ENCODE assay signal across 29 cellular contexts in genomic region chr14:36829547-36829946, GRCh38.
"Had no signal": no experiment of that assay in that cellular context is flagged by ENCODE, and none has a peak within 500 bp of the region (broad histone marks: within the 10 kb centered on the region; RNA-seq: fewer than 3 reads in every experiment).

No MANE protein-coding gene starts in this region.

- H3K27ac Mint-ChIP-seq: activated CD8-positive, alpha-beta T cell treated with anti-CD3 and anti-CD28 coated beads, Interleukin-2, amount 10 ng/mL, durations not matched to agents 7 days and 5 days; activated naive CD4-positive, alpha-beta T cell treated with anti-CD3 and anti-CD28 coated beads, Interleukin-2, amount 50 U/mL, for 72 hours; activated naive CD8-positive, alpha-beta T cell treated with anti-CD3 and anti-CD28 coated beads, Interleukin-2, amount 50 U/mL, for 24 hours; brain had no signal

- DNase-seq: activated CD4-positive, alpha-beta T cell treated with anti-CD3 and anti-CD28 coated beads for 48 hours; activated CD4-positive, alpha-beta T cell treated with anti-CD3 and anti-CD28 coated beads, Interleukin-2, amount 50 U/mL, for 4 hours; activated CD8-positive, alpha-beta memory T cell treated with anti-CD3 and anti-CD28 coated beads, Interleukin-2, amount 50 U/mL, for 48 hours; activated CD8-positive, alpha-beta T cell treated with anti-CD3 and anti-CD28 coated beads, Interleukin-2, amount 10 ng/mL, durations not matched to agents 7 days and 5 days; activated effector memory CD4-positive, alpha-beta T cell treated with anti-CD3 and anti-CD28 coated beads, Interleukin-2, amount 50 U/mL, for 16 hours; activated naive CD4-positive, alpha-beta T cell treated with Interleukin-2 at 50 U/mL for 16 hours; activated naive CD8-positive, alpha-beta T cell treated with anti-CD3 and anti-CD28 coated beads, Interleukin-2, amount 50 U/mL, for 24 hours; activated T-cell treated with anti-CD3 and anti-CD28 coated beads, Interleukin-2, amount 50 U/mL, for 4 hours; amygdala; NCI-H1048; NCI-H146; NCI-H187 treated with DMSO at 0.1 percent for 48 hours; NCI-H2107; NCI-H2171 treated with DMSO at 0.1 percent for 48 hours; NCI-H446; NCI-H526; NCI-H774; NK-92 treated with Interleukin-12 subunit alpha and Interleukin-12 subunit beta, amount 100 ng/mL, for 24 hours; Peyer's patch; Right ventricle myocardium superior; SJCRH30; SK-N-SH; T-helper 1 cell had no signal

- H3K27ac ChIP-seq: Peyer's patch, RWPE1, SJCRH30 had no signal

- H3K9ac ChIP-seq: SK-N-SH had no signal

- H3K4me3 ChIP-seq: Peyer's patch, SJCRH30 had no signal

- H3K4me1 Mint-ChIP-seq: activated naive CD8-positive, alpha-beta T cell treated with anti-CD3 and anti-CD28 coated beads, Interleukin-2, amount 50 U/mL, for 24 hours; brain; central memory CD8-positive, alpha-beta T cell had no signal

- H3K4me1 ChIP-seq: Peyer's patch had no signal

- ATAC-seq: activated CD4-positive, CD25-positive, alpha-beta regulatory T cell treated with anti-CD3 and anti-CD28 coated beads, Interleukin-2, amount 50 U/mL, for 24 hours; activated CD8-positive, alpha-beta T cell treated with anti-CD3 and anti-CD28 coated beads, Interleukin-2, amount 10 ng/mL, durations not matched to agents 7 days and 5 days; activated naive CD4-positive, alpha-beta T cell treated with anti-CD3 and anti-CD28 coated beads, Interleukin-2, amount 50 U/mL, for 72 hours; activated naive CD8-positive, alpha-beta T cell treated with anti-CD3 and anti-CD28 coated beads, Interleukin-2, amount 50 U/mL, for 24 hours; activated T-cell treated with anti-CD3 and anti-CD28 coated beads, Interleukin-2, amount 50 U/mL, for 4 hours had no signal

- H3K9me2 ChIP-seq: SK-N-SH had no signal

- FAIRE-seq: astrocyte had no signal

- H3K27me3 Mint-ChIP-seq: activated naive CD8-positive, alpha-beta T cell treated with anti-CD3 and anti-CD28 coated beads, Interleukin-2, amount 50 U/mL, for 24 hours; central memory CD8-positive, alpha-beta T cell had no signal

- H3K36me3 Mint-ChIP-seq: activated naive CD4-positive, alpha-beta T cell treated with anti-CD3 and anti-CD28 coated beads, Interleukin-2, amount 50 U/mL, for 72 hours; brain had no signal

- H3K4me3 Mint-ChIP-seq: activated CD8-positive, alpha-beta T cell treated with anti-CD3 and anti-CD28 coated beads, Interleukin-2, amount 10 ng/mL, durations not matched to agents 7 days and 5 days; activated naive CD8-positive, alpha-beta T cell treated with anti-CD3 and anti-CD28 coated beads, Interleukin-2, amount 50 U/mL, for 24 hours; activated T-cell treated with anti-CD3 and anti-CD28 coated beads, Interleukin-2, amount 50 U/mL, for 4 hours; brain; central memory CD8-positive, alpha-beta T cell had no signal

- H3K27me3 ChIP-seq: Peyer's patch, SJCRH30 had no signal

- H3K9me3 Mint-ChIP-seq: brain had no signal

- H3K9me3 ChIP-seq: Peyer's patch, SJCRH30, SK-N-SH had no signal

- H3K4me2 ChIP-seq: SK-N-SH had no signal

- H3K36me3 ChIP-seq: Peyer's patch, SJCRH30 had no signal
